17 cellular contexts compared by ENCODE assay signal in the genomic region with DNA sequence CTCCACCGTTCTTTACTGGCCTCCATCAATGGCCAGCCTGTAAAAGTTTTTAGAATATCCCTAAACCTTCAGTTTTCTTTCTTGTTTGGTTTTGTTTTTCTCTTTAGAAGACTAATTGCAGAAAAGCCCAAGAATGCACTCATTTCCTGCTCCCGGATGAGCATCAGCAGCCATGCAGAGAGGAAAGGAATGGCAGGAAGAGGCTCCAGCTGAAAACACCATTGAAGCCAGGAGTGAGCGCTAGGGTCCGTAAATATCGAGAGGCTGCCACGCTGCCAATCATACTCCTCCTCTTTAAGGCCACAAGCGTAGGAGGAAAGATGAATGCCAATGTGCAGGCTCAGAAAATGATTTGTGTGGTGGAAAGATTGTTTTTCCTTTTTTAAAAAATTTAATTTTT. TPM values are rescaled to one million over a fixed set of nuclear protein-coding genes. Genes with fewer than 3 reads are reported as not detected.
DNase-seq lines count a peak whose midpoint lies in the region; ATAC-seq and TF ChIP-seq lines count a peak whose summit lies in the region.
"Had no signal": no experiment of that assay in that cellular context is flagged by ENCODE, and none has a peak within 500 bp of the region (broad histone marks: within the 10 kb centered on the region; RNA-seq: fewer than 3 reads in every experiment).

No MANE protein-coding gene starts in this region.

- DNase-seq in heart left ventricle (peak in 1 of 5 donors; percentile 21), left cardiac atrium (no peak), choroid plexus epithelial cell (ENCODE audit: low read depth) (peak; percentile 51), kidney glomerular epithelial cell (lab: John Stamatoyannopoulos, UW) (peak; percentile 68), pons (ENCODE audit: low spot score) (no peak), D341Med (ENCODE audit: low spot score) (no peak)
- DNase-seq in stimulated activated effector memory CD8-positive, alpha-beta T cell treated with anti-CD3 and anti-CD28 coated beads, Interleukin-12 subunit alpha, Interleukin-12 subunit beta, amount 100 ng/mL, for 72 hours (ENCODE audit: low spot score in 2 of 2) = no peak
- DNase-seq: activated CD8-positive, alpha-beta T cell treated with anti-CD3 and anti-CD28 coated beads for 36 hours; central memory CD4-positive, alpha-beta T cell; DMS153; NCI-H1092 treated with DMSO at 0.1 percent for 48 hours had no signal

- H3K9me3 ChIP-seq in heart left ventricle = no peaks in the 10 kb centered on the region

- TF ChIP-seq CTCF in heart left ventricle (IDR thresholded peaks at IDR 0.05) = no peak
- no peak for TF ChIP-seq CTCF in choroid plexus epithelial cell (conservative IDR thresholded peaks at IDR 0.05; ENCODE audit: low read depth, low read length)

- intact Hi-C loops in heart left ventricle (cut with DNase I) (loop anchor here in 2 of 10 donors (5.0 kb wide), 1 partner anchor 97 kb away; no protein-coding TSS in a partner anchor), left cardiac atrium (cut with DNase I) (no loop called here)

- no peak overlapping the region for H3K4me3 Mint-ChIP-seq in stimulated activated effector memory CD8-positive, alpha-beta T cell treated with anti-CD3 and anti-CD28 coated beads, Interleukin-12 subunit alpha, Interleukin-12 subunit beta, amount 100 ng/mL, for 72 hours
- H3K4me3 Mint-ChIP-seq: activated CD8-positive, alpha-beta T cell treated with anti-CD3 and anti-CD28 coated beads for 36 hours had no signal

- H3K36me3 ChIP-seq in heart left ventricle = peaks cover 0 to 4% (median 0%) of the 10 kb centered on the region in 9 donors

- H3K4me3 ChIP-seq in heart left ventricle (peak overlapping the region in 1 of 12 donors; percentile 17), choroid plexus epithelial cell (ENCODE audit: low read depth, low read length) (no peak overlapping the region)
- H3K4me3 ChIP-seq: GM12878 had no signal

- H3K4me1 Mint-ChIP-seq in stimulated activated effector memory CD8-positive, alpha-beta T cell treated with anti-CD3 and anti-CD28 coated beads, Interleukin-12 subunit alpha, Interleukin-12 subunit beta, amount 100 ng/mL, for 72 hours = peaks cover 20% of the 10 kb centered on the region

- H3K36me3 Mint-ChIP-seq in stimulated activated effector memory CD8-positive, alpha-beta T cell treated with anti-CD3 and anti-CD28 coated beads, Interleukin-12 subunit alpha, Interleukin-12 subunit beta, amount 100 ng/mL, for 72 hours = peaks cover 19% of the 10 kb centered on the region

- H3K27ac Mint-ChIP-seq in stimulated activated effector memory CD8-positive, alpha-beta T cell treated with anti-CD3 and anti-CD28 coated beads, Interleukin-12 subunit alpha, Interleukin-12 subunit beta, amount 100 ng/mL, for 72 hours = peak overlapping the region; percentile 23
- H3K27ac Mint-ChIP-seq: activated CD8-positive, alpha-beta T cell treated with anti-CD3 and anti-CD28 coated beads for 36 hours had no signal

- no peak for TF ChIP-seq POLR2A in heart left ventricle (IDR thresholded peaks at IDR 0.05)

- no peaks in the 10 kb centered on the region for H3K9me3 Mint-ChIP-seq in stimulated activated effector memory CD8-positive, alpha-beta T cell treated with anti-CD3 and anti-CD28 coated beads, Interleukin-12 subunit alpha, Interleukin-12 subunit beta, amount 100 ng/mL, for 72 hours
- H3K9me3 Mint-ChIP-seq: activated CD8-positive, alpha-beta T cell treated with anti-CD3 and anti-CD28 coated beads for 36 hours had no signal

- H3K27me3 ChIP-seq in heart left ventricle = no peaks in the 10 kb centered on the region

- WGBS in heart left ventricle, 4 donors = 35 to 63% (median 42%) methylated on average over 7 of the region's 7 CpGs

- H3K27ac ChIP-seq in heart left ventricle = peak overlapping the region in 9 of 12 donors; percentile 20 to 79 (median 56)

- peaks cover 0 to 38% (median 13%) of the 10 kb centered on the region in 12 donors for H3K4me1 ChIP-seq in heart left ventricle

- peak in 1 of 4 donors; percentile 79 for ATAC-seq in heart left ventricle
- ATAC-seq in left cardiac atrium = no peak
- no peak for ATAC-seq in stimulated activated effector memory CD8-positive, alpha-beta T cell treated with anti-CD3 and anti-CD28 coated beads, Interleukin-12 subunit alpha, Interleukin-12 subunit beta, amount 100 ng/mL, for 72 hours
- no peak for ATAC-seq in GM21515 (IDR thresholded peaks at IDR 0.05; ENCODE audit: unreplicated experiment)
- ATAC-seq: activated CD8-positive, alpha-beta T cell treated with anti-CD3 and anti-CD28 coated beads for 36 hours; esophagus mucosa; GM12878 had no signal

RNA-seq across cellular contexts. Expression of a gene that starts 57.4 kb away (rescaled TPM):
- total RNA-seq in heart left ventricle (under 1 TPM in 1 of 9 donors, not detected in 8; 0.32 TPM), left cardiac atrium (not detected)
- not detected for polyA plus RNA-seq in heart left ventricle
- total RNA-seq: A172; activated CD8-positive, alpha-beta T cell treated with anti-CD3 and anti-CD28 coated beads for 36 hours; esophagus mucosa; NCI-H460; ureter had no signal

RNA-seq across cellular contexts. Expression of a gene that starts 57.5 kb away (rescaled TPM):
- total RNA-seq in heart left ventricle (10 to 100 TPM; 23.3 to 55.3 (median 52.2) TPM), left cardiac atrium (10 to 100 TPM; 41.9 to 42.1 TPM)
- 10 to 100 TPM in 1 of 2 donors, 1 to 10 TPM in 1; 4.6 to 15.7 TPM for polyA plus RNA-seq in heart left ventricle

Comparison
In these comparisons a context has a peak if more than half of its experiments do, and no peak if none do; other contexts are left out.
1. DNase-seq: peak in choroid plexus epithelial cell (single experiment) and kidney glomerular epithelial cell (single experiment); none in left cardiac atrium (single experiment), stimulated activated effector memory CD8-positive, alpha-beta T cell treated with anti-CD3 and anti-CD28 coated beads, Interleukin-12 subunit alpha, Interleukin-12 subunit beta, amount 100 ng/mL, for 72 hours (0 of 2), pons (single experiment) and D341Med (single experiment).